Comparison of ENCODE assay signal across 10 cellular contexts in the genomic region with DNA sequence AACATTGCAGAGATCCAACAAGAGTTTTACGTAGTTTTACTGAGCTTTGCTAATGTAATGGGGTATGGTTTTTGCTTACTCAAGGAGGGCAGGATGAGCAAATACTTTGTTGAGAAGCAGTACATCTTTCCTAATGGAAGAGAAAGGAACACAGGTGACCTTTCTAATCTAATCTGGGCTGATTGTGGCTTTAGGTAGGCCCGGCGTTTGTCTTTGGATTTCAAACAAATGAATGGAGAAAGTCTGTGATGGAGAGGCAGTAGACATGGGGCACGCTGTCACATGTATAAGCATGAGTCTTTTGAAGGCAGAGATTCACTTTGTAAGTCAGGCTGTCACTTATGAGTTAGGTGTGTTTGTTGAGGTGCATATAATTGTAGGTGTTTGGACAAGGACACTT. TPM values are rescaled to one million over a fixed set of nuclear protein-coding genes. Genes with fewer than 3 reads are reported as not detected.
DNase-seq lines count a peak whose midpoint lies in the region; TF ChIP-seq lines count a peak whose summit lies in the region.
"Had no signal": no experiment of that assay in that cellular context is flagged by ENCODE, and none has a peak within 500 bp of the region (broad histone marks: within the 10 kb centered on the region; RNA-seq: fewer than 3 reads in every experiment).

No MANE protein-coding gene starts in this region.

- H3K4me2 ChIP-seq in mammary epithelial cell (ENCODE audit: insufficient read depth, low read depth, low read length), result peak overlapping the region; percentile 82

- peaks cover 27% of the 10 kb centered on the region for H3K4me1 ChIP-seq in mammary epithelial cell (ENCODE audit: insufficient read depth, low read length)
- H3K4me1 ChIP-seq in muscle layer of colon (ENCODE audit: insufficient read depth, low read length), result peaks cover 9% of the 10 kb centered on the region

- peak overlapping the region; percentile 69 for H3K27ac ChIP-seq in 22Rv1
- H3K27ac ChIP-seq in mammary epithelial cell (ENCODE audit: insufficient read depth, low read depth, low read length), result no peak overlapping the region
- H3K27ac ChIP-seq in muscle layer of colon (ENCODE audit: low read depth, low read length), result peak overlapping the region; percentile 13

- no peaks in the 10 kb centered on the region for H4K20me1 ChIP-seq in mammary epithelial cell (ENCODE audit: insufficient read depth, low read length)

- H3K36me3 ChIP-seq in mammary epithelial cell (ENCODE audit: insufficient read depth, low read length) (peaks cover 4% of the 10 kb centered on the region), muscle layer of colon (ENCODE audit: insufficient read depth, low read length) (no peaks in the 10 kb centered on the region)

- H2AFZ ChIP-seq in mammary epithelial cell (ENCODE audit: low read depth, low read length), result no peak overlapping the region

- H3K9ac ChIP-seq in mammary epithelial cell (ENCODE audit: insufficient read depth, low read length), result no peak overlapping the region
- H3K9ac ChIP-seq in muscle layer of colon (ENCODE audit: low read length), result peak overlapping the region; percentile 45

- TF ChIP-seq CTCF in 22Rv1 (IDR thresholded peaks at IDR 0.05) (no peak), HFF-Myc (IDR thresholded peaks at IDR 0.05; ENCODE audit: low read depth, low read length, missing control alignments) (no peak), mammary epithelial cell (conservative IDR thresholded peaks at IDR 0.05 in 1 of 2, IDR thresholded peaks at IDR 0.05 in 1 of 2; ENCODE audit: extremely low read depth in 1 of 2, insufficient read depth in 1 of 2, low read depth in 1 of 2, low read length in 2 of 2) (no peak)

- CTCF ChIA-PET in mammary epithelial cell (lab: Charles Lee; ENCODE audit: low non-redundant PET), result no interaction called here

- WGBS in mammary epithelial cell (ENCODE audit: low coverage, missing lambda C conversion rate), result 58% methylated on average over 4 of the region's 4 CpGs

- dilution Hi-C loops in mammary epithelial cell (cut with HindIII; ENCODE audit: low sequenced_read_pairs), result no loop called here

- DNase-seq in HFF-Myc (ENCODE audit: extremely low read depth, low read depth), result no peak
- DNase-seq in mammary epithelial cell, result peak; percentile 16
- DNase-seq in NCI-H187 treated with DMSO at 0.1 percent for 48 hours (lab: John Stamatoyannopoulos, UW), result no peak
- no peak for DNase-seq in NCI-H2029 (lab: John Stamatoyannopoulos, UW)
- no peak for DNase-seq in T1000 (lab: John Stamatoyannopoulos, UW)
- no peak for DNase-seq in DMS79 (lab: John Stamatoyannopoulos, UW)
- DNase-seq: GF-D8, NCI-H446 treated with DMSO at 0.1 percent for 48 hours had no signal

- peaks cover 73% of the 10 kb centered on the region for H3K79me2 ChIP-seq in mammary epithelial cell (ENCODE audit: insufficient read depth, low read length)

- intact Hi-C loops in mammary epithelial cell (cut with micrococcal nuclease), result loop anchor here (1.0 to 5.0 kb wide), 2 partner anchors 68 to 71 kb away; a partner anchor contains a TSS

- H3K27me3 ChIP-seq in mammary epithelial cell (ENCODE audit: insufficient read depth, low read length) (no peaks in the 10 kb centered on the region), muscle layer of colon (ENCODE audit: control insufficient read depth in 1 of 2, insufficient read depth in 2 of 2, low read length in 2 of 2) (no peaks in the 10 kb centered on the region)

- peak overlapping the region; percentile 73 for H3K4me3 ChIP-seq in HFF-Myc (replicated peaks; ENCODE audit: low read depth, low read length)
- H3K4me3 ChIP-seq in mammary epithelial cell (replicated peaks in 1 of 3; ENCODE audit: insufficient read depth in 1 of 3, low read depth in 2 of 3, low read length in 3 of 3), result peak overlapping the region; percentile 75 to 92 (median 89)
- H3K4me3 ChIP-seq in muscle layer of colon (ENCODE audit: low read depth in 1 of 2, low read length in 2 of 2), result peak overlapping the region in 1 of 2 donors; percentile 34

- H3K9me3 ChIP-seq in mammary epithelial cell (replicated peaks; ENCODE audit: insufficient read depth, low read length), result no peaks in the 10 kb centered on the region
- H3K9me3 ChIP-seq in muscle layer of colon (ENCODE audit: low read length), result no peaks in the 10 kb centered on the region

- BruUV-seq in mammary epithelial cell (replicated peaks; lab: Mats Ljungman, UMichigan), result no TSS peak

- in situ Hi-C loops in mammary epithelial cell (cut with MboI; ENCODE audit: low sequenced_read_pairs in 2 of 2), result no loop called here

RNA-seq across cellular contexts. Expression of a gene that starts 1.7 kb away (rescaled TPM):
- total RNA-seq in mammary epithelial cell, result 10 to 100 TPM; 50.2 to 53.9 TPM
- 36.3 TPM for polyA plus RNA-seq in mammary epithelial cell
- polyA minus RNA-seq in mammary epithelial cell, result 62.1 TPM

RNA-seq across cellular contexts. Expression of a gene that starts 50.2 kb away (rescaled TPM):
- total RNA-seq in mammary epithelial cell, result under 1 TPM; 0.67 to 0.89 TPM
- 0.39 TPM for polyA plus RNA-seq in mammary epithelial cell
- not detected for polyA minus RNA-seq in mammary epithelial cell

RNA-seq across cellular contexts. Expression of a gene that starts 56.5 kb away (rescaled TPM):
- not detected for total RNA-seq in mammary epithelial cell
- not detected for polyA plus RNA-seq in mammary epithelial cell
- polyA minus RNA-seq in mammary epithelial cell, result not detected
